27 cellular contexts compared by ENCODE assay signal in the genomic region with DNA sequence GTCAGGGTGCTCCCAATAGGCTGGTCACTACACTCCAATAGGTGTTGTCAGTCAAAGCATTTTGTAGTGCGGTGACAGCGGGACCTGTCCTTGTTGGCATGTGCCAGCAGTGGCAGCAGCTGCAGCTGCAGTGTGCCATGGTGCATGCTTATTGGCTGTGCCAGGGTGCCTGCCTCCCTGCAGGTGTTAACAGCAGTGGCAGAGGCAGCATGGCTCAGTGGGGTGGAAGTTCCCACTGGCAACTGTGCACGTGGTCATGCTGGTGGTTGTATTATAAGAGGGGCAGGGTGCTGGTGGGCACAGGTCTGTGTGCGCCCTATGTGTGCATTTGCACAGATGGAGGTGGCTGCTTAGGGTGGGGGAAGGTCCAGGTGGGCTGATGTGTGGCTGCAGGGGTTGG.
"Had no signal": no experiment of that assay in that cellular context is flagged by ENCODE, and none has a peak within 500 bp of the region (broad histone marks: within the 10 kb centered on the region; RNA-seq: fewer than 3 reads in every experiment).

No MANE protein-coding gene starts in this region.

- H3K9ac ChIP-seq: neural progenitor cell had no signal

- H3K4me3 ChIP-seq: left ventricle myocardium inferior, lung, neural progenitor cell, ovary, right atrium auricular region, right lobe of liver, smooth muscle cell, suprapubic skin, thoracic aorta, tibial artery, vagina had no signal

- H3K9me3 Mint-ChIP-seq: stimulated activated naive CD8-positive, alpha-beta T cell treated with anti-CD3 and anti-CD28 coated beads, Interleukin-15, Interleukin-2, amounts not matched to agents 100 ng/mL and 50 ng/mL, for 24 hours had no signal

- H3K36me3 ChIP-seq: left ventricle myocardium inferior, neural progenitor cell, ovary, right atrium auricular region, right lobe of liver, suprapubic skin, thoracic aorta, tibial artery, vagina had no signal

- FAIRE-seq: keratinocyte had no signal

- H3K4me3 Mint-ChIP-seq: mesothelial cell of epicardium; naive B cell; natural killer cell; nephron progenitor cell; neural progenitor cell; stimulated activated naive CD8-positive, alpha-beta T cell treated with anti-CD3 and anti-CD28 coated beads, Interleukin-15, Interleukin-2, amounts not matched to agents 100 ng/mL and 50 ng/mL, for 24 hours had no signal

- H3K9me3 ChIP-seq: left ventricle myocardium inferior, ovary, right atrium auricular region, right lobe of liver, suprapubic skin, thoracic aorta, tibial artery, vagina had no signal

- H3K36me3 Mint-ChIP-seq: mesothelial cell of epicardium, naive B cell, neural progenitor cell had no signal

- H3K27ac ChIP-seq: left ventricle myocardium inferior, neural progenitor cell, ovary, right atrium auricular region, right lobe of liver, suprapubic skin, thoracic aorta, tibial artery, vagina had no signal

- ATAC-seq: left colon, natural killer cell had no signal

- H3K27ac Mint-ChIP-seq: mesothelial cell of epicardium; natural killer cell; nephron progenitor cell; neural progenitor cell; progenitor cell of endocrine pancreas; stimulated activated naive CD8-positive, alpha-beta T cell treated with anti-CD3 and anti-CD28 coated beads, Interleukin-15, Interleukin-2, amounts not matched to agents 100 ng/mL and 50 ng/mL, for 24 hours had no signal

- H3K27me3 ChIP-seq: neural progenitor cell, ovary, right atrium auricular region, right lobe of liver, suprapubic skin, tibial artery, vagina had no signal

- H3K4me1 ChIP-seq: left ventricle myocardium inferior, neural progenitor cell, right atrium auricular region, right lobe of liver, suprapubic skin, tibial artery, vagina had no signal

- H3K27me3 Mint-ChIP-seq: naive B cell; progenitor cell of endocrine pancreas; stimulated activated naive CD8-positive, alpha-beta T cell treated with anti-CD3 and anti-CD28 coated beads, Interleukin-15, Interleukin-2, amounts not matched to agents 100 ng/mL and 50 ng/mL, for 24 hours had no signal

- DNase-seq: hippocampal formation; left colon; left ventricle myocardium inferior; mesendoderm; naive B cell; natural killer cell; nephron progenitor cell; ovary; right lobe of liver; stimulated activated CD4-positive, alpha-beta T cell treated with anti-CD3 and anti-CD28 coated beads, Interleukin-12 subunit alpha, Interleukin-12 subunit beta, amount 100 ng/mL, for 4 hours; stimulated activated CD4-positive, alpha-beta T cell treated with anti-CD3 and anti-CD28 coated beads, Interleukin-15, amount 100 ng/mL, for 24 hours; stimulated activated CD4-positive, alpha-beta T cell treated with anti-CD3 and anti-CD28 coated beads, Interleukin-2, amount 100 ng/mL, for 24 hours; stimulated activated CD4-positive, alpha-beta T cell treated with anti-CD3 and anti-CD28 coated beads, Interleukin-4, amount 100 ng/mL, for 1 hour; stimulated activated naive CD4-positive, alpha-beta T cell; tibial artery; trophoblast cell had no signal

- H3K4me1 Mint-ChIP-seq: mesothelial cell of epicardium, naive B cell, natural killer cell, nephron progenitor cell, neural progenitor cell had no signal
